1 cellular context compared by ENCODE assay signal in the genomic region with DNA sequence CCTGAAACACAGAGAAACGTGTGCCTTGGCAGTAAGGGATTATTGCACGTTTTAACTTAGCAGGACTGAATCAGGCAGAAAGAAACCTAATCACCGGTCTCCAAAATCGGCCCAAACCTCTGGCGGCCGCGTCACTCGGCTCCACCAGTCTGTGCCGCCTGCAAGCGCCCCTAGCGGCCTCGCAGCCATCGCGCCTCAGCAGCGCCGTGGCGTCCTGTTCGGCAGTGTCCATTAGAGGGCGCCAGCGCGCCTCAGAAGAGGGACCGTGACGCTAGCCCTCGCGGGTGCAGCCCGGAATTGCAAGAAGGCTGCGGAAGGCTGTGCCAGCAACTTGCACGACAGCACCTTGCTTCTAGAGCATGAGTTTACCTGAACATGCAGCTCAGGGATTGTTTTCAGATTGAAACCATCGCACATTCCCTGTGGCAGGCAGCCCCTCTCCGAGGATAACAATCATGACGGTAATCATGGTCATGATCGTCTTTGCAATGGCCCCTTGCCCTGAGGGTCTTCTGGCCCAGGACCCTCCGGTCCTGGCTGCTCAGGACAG.
TF ChIP-seq lines count a peak whose summit lies in the region.

No MANE protein-coding gene starts in this region.

TF ChIP-seq in HepG2, 621 proteins besides CTCF, POLR2A, EP300 and RAD21 (continued from another document and continues in another):
- TF ChIP-seq PRDM4 (CRISPR knock-in tag; IDR thresholded peaks at IDR 0.05; ENCODE audit: borderline replicate concordance) (no peak), JARID2 (CRISPR knock-in tag; IDR thresholded peaks at IDR 0.05; ENCODE audit: insufficient replicate concordance) (peak; percentile 79), CBFB (CRISPR knock-in tag; IDR thresholded peaks at IDR 0.05) (peak; percentile 71; the same call in 1 of the 2 replicates), SP5 (CRISPR knock-in tag; IDR thresholded peaks at IDR 0.05; ENCODE audit: borderline replicate concordance, low read depth) (no peak; the same call in 1 of the 2 replicates), NFE2 (CRISPR knock-in tag; IDR thresholded peaks at IDR 0.05) (no peak), MIER2 (CRISPR knock-in tag; IDR thresholded peaks at IDR 0.05) (peak; percentile 78; the same call in 1 of the 2 replicates), ZNF350 (CRISPR knock-in tag; IDR thresholded peaks at IDR 0.05; ENCODE audit: borderline replicate concordance, low read depth) (peak; percentile 87), ERF (CRISPR knock-in tag; IDR thresholded peaks at IDR 0.05) (peak; percentile 87; the same call in 1 of the 2 replicates), KAT8 (CRISPR knock-in tag; IDR thresholded peaks at IDR 0.05) (peak; percentile 75), MLX (CRISPR knock-in tag; IDR thresholded peaks at IDR 0.05) (peak; percentile 43; the same call in 1 of the 2 replicates), ZNF335 (CRISPR knock-in tag; IDR thresholded peaks at IDR 0.05) (0 out of 2 replicates have a peak, but pooled peaks have one; percentile 25), DNMT1 (CRISPR knock-in tag; IDR thresholded peaks at IDR 0.05) (peak; percentile 96), HNRNPLL (IDR thresholded peaks at IDR 0.05; ENCODE audit: low read depth, low read length, poor library complexity, severe bottlenecking) (peak; percentile 68), ZNF598 (CRISPR knock-in tag; IDR thresholded peaks at IDR 0.05; ENCODE audit: borderline replicate concordance) (peak; percentile 68; the same call in 1 of the 2 replicates), BRF2 (CRISPR knock-in tag; IDR thresholded peaks at IDR 0.05) (no peak), ZNF354B (CRISPR knock-in tag; IDR thresholded peaks at IDR 0.05) (no peak), ZNF550 (CRISPR knock-in tag; IDR thresholded peaks at IDR 0.05; ENCODE audit: borderline replicate concordance) (0 out of 2 replicates have a peak, but pooled peaks have one; percentile 19), ZNF331 (CRISPR knock-in tag; IDR thresholded peaks at IDR 0.05) (peak; percentile 91), BHLHE40 (IDR thresholded peaks at IDR 0.05; ENCODE audit: low read length) (peak; percentile 48; the same call in 1 of the 2 replicates), CSRNP2 (CRISPR knock-in tag; conservative IDR thresholded peaks at IDR 0.05; ENCODE audit: low read depth) (no peak), JUND (CRISPR knock-in tag; IDR thresholded peaks at IDR 0.05) (0 out of 2 replicates have a peak, but pooled peaks have one; percentile 56), SUZ12 (IDR thresholded peaks at IDR 0.05; ENCODE audit: low read depth, low read length) (no peak)
- TF ChIP-seq, protein P1, sequence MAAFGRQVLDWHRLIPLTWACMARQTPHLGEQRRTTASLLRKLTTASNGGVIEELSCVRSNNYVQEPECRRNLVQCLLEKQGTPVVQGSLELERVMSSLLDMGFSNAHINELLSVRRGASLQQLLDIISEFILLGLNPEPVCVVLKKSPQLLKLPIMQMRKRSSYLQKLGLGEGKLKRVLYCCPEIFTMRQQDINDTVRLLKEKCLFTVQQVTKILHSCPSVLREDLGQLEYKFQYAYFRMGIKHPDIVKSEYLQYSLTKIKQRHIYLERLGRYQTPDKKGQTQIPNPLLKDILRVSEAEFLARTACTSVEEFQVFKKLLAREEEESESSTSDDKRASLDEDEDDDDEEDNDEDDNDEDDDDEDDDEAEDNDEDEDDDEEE (CRISPR knock-in tag; IDR thresholded peaks at IDR 0.05): peak; percentile 74; the same call in 1 of the 2 replicates
- TF ChIP-seq, protein P2, sequence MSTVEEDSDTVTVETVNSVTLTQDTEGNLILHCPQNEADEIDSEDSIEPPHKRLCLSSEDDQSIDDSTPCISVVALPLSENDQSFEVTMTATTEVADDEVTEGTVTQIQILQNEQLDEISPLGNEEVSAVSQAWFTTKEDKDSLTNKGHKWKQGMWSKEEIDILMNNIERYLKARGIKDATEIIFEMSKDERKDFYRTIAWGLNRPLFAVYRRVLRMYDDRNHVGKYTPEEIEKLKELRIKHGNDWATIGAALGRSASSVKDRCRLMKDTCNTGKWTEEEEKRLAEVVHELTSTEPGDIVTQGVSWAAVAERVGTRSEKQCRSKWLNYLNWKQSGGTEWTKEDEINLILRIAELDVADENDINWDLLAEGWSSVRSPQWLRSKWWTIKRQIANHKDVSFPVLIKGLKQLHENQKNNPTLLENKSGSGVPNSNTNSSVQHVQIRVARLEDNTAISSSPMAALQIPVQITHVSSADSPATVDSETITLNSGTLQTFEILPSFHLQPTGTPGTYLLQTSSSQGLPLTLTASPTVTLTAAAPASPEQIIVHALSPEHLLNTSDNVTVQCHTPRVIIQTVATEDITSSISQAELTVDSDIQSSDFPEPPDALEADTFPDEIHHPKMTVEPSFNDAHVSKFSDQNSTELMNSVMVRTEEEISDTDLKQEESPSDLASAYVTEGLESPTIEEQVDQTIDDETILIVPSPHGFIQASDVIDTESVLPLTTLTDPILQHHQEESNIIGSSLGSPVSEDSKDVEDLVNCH (CRISPR knock-in tag; IDR thresholded peaks at IDR 0.05): no peak
- TF ChIP-seq, protein P3, sequence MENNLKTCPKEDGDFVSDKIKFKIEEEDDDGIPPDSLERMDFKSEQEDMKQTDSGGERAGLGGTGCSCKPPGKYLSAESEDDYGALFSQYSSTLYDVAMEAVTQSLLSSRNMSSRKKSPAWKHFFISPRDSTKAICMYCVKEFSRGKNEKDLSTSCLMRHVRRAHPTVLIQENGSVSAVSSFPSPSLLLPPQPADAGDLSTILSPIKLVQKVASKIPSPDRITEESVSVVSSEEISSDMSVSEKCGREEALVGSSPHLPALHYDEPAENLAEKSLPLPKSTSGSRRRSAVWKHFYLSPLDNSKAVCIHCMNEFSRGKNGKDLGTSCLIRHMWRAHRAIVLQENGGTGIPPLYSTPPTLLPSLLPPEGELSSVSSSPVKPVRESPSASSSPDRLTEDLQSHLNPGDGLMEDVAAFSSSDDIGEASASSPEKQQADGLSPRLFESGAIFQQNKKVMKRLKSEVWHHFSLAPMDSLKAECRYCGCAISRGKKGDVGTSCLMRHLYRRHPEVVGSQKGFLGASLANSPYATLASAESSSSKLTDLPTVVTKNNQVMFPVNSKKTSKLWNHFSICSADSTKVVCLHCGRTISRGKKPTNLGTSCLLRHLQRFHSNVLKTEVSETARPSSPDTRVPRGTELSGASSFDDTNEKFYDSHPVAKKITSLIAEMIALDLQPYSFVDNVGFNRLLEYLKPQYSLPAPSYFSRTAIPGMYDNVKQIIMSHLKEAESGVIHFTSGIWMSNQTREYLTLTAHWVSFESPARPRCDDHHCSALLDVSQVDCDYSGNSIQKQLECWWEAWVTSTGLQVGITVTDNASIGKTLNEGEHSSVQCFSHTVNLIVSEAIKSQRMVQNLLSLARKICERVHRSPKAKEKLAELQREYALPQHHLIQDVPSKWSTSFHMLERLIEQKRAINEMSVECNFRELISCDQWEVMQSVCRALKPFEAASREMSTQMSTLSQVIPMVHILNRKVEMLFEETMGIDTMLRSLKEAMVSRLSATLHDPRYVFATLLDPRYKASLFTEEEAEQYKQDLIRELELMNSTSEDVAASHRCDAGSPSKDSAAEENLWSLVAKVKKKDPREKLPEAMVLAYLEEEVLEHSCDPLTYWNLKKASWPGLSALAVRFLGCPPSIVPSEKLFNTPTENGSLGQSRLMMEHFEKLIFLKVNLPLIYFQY (CRISPR knock-in tag; IDR thresholded peaks at IDR 0.05; ENCODE audit: borderline replicate concordance): peak; percentile 56; the same call in 1 of the 2 replicates
- TF ChIP-seq, protein P4, sequence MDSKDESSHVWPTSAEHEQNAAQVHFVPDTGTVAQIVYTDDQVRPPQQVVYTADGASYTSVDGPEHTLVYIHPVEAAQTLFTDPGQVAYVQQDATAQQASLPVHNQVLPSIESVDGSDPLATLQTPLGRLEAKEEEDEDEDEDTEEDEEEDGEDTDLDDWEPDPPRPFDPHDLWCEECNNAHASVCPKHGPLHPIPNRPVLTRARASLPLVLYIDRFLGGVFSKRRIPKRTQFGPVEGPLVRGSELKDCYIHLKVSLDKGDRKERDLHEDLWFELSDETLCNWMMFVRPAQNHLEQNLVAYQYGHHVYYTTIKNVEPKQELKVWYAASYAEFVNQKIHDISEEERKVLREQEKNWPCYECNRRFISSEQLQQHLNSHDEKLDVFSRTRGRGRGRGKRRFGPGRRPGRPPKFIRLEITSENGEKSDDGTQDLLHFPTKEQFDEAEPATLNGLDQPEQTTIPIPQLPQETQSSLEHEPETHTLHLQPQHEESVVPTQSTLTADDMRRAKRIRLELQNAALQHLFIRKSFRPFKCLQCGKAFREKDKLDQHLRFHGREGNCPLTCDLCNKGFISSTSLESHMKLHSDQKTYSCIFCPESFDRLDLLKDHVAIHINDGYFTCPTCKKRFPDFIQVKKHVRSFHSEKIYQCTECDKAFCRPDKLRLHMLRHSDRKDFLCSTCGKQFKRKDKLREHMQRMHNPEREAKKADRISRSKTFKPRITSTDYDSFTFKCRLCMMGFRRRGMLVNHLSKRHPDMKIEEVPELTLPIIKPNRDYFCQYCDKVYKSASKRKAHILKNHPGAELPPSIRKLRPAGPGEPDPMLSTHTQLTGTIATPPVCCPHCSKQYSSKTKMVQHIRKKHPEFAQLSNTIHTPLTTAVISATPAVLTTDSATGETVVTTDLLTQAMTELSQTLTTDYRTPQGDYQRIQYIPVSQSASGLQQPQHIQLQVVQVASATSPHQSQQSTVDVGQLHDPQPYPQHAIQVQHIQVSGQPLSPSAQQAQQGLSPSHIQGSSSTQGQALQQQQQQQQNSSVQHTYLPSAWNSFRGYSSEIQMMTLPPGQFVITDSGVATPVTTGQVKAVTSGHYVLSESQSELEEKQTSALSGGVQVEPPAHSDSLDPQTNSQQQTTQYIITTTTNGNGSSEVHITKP (CRISPR knock-in tag; IDR thresholded peaks at IDR 0.05; ENCODE audit: low read depth): no peak
